In genomic region chr6:129398764-129399163, GRCh38 we compare ENCODE assay signal across 28 cellular contexts.
"Had no signal": no experiment of that assay in that cellular context is flagged by ENCODE, and none has a peak within 500 bp of the region (broad histone marks: within the 10 kb centered on the region; RNA-seq: fewer than 3 reads in every experiment).

No MANE protein-coding gene starts in this region.

- H3K4me2 ChIP-seq: neural progenitor cell, smooth muscle cell had no signal

- H3K27ac ChIP-seq: neural progenitor cell, ovary, parathyroid adenoma, psoas muscle, skin epidermis, spleen, suprapubic skin, testis, tibial artery, transverse colon, upper lobe of right lung, uterus had no signal

- H3K9ac ChIP-seq: neural progenitor cell, parathyroid adenoma had no signal

- DNase-seq: natural killer cell; occipital lobe; ovary; posterior cingulate gyrus; psoas muscle; right cardiac atrium; spleen; stimulated activated CD4-positive, alpha-beta T cell treated with anti-CD3 and anti-CD28 coated beads, Interleukin-12 subunit alpha, Interleukin-12 subunit beta, amount 100 ng/mL, for 4 hours; stimulated activated CD4-positive, alpha-beta T cell treated with anti-CD3 and anti-CD28 coated beads, Interleukin-1b, Interleukin-23, amount 100 ng/mL, for 48 hours; stimulated activated CD4-positive, alpha-beta T cell treated with anti-CD3 and anti-CD28 coated beads, Interleukin-4, amount 100 ng/mL, for 1 hour; stimulated activated CD4-positive, alpha-beta T cell treated with anti-CD3 and anti-CD28 coated beads, Interleukin-4, amount 100 ng/mL, for 4 hours; stimulated activated CD8-positive, alpha-beta memory T cell treated with anti-CD3 and anti-CD28 coated beads, Interleukin-4, amount 100 ng/mL, for 48 hours; stimulated activated naive CD4-positive, alpha-beta T cell; stimulated activated naive CD8-positive, alpha-beta T cell treated with anti-CD3 and anti-CD28 coated beads, Interleukin-15, amount 100 ng/mL, for 72 hours; stimulated activated naive CD8-positive, alpha-beta T cell treated with anti-CD3 and anti-CD28 coated beads, Interleukin-15, Interleukin-2, amounts not matched to agents 100 U/mL and 50 U/mL, for 24 hours; substantia nigra; testis; tibial artery; transverse colon; upper lobe of right lung; uterus had no signal

- H3K36me3 ChIP-seq: neural progenitor cell, ovary, spleen, tibial artery, transverse colon, upper lobe of right lung, uterus had no signal

- ATAC-seq: natural killer cell; psoas muscle; right cardiac atrium; sciatic nerve; stimulated activated memory B cell treated with anti-CD40 and anti-IgM and Interleukin-4, amounts not matched to agents 10 μg/mL and 1 μg/mL and 100 μg/mL, for 72 hours; stimulated activated naive CD8-positive, alpha-beta T cell treated with anti-CD3 and anti-CD28 coated beads, Interleukin-15, amount 100 ng/mL, for 72 hours; stimulated activated naive CD8-positive, alpha-beta T cell treated with anti-CD3 and anti-CD28 coated beads, Interleukin-15, Interleukin-2, amounts not matched to agents 100 U/mL and 50 U/mL, for 24 hours; upper lobe of right lung had no signal

- H3K27me3 ChIP-seq: neural progenitor cell, ovary, spleen, suprapubic skin, testis, tibial artery, transverse colon, upper lobe of right lung, uterus had no signal

- H3K4me3 ChIP-seq: neural progenitor cell, ovary, psoas muscle, skin epidermis, smooth muscle cell, spleen, suprapubic skin, testis, tibial artery, transverse colon, upper lobe of right lung, uterus had no signal

- H3K4me1 ChIP-seq: neural progenitor cell, parathyroid adenoma, psoas muscle, suprapubic skin, testis, tibial artery, transverse colon, upper lobe of right lung, uterus had no signal

- H2AFZ ChIP-seq: neural progenitor cell, parathyroid adenoma had no signal

- H3K9me3 ChIP-seq: ovary, psoas muscle, spleen, suprapubic skin, testis, tibial artery, transverse colon, upper lobe of right lung, uterus had no signal
